2 cellular contexts compared by ENCODE assay signal in genomic region chr2:46031124-46031523, GRCh38.
A peak's percentile ranks its signal among the peaks of the same experiment; 100 is the strongest.
TF ChIP-seq lines count a peak whose summit lies in the region.

No MANE protein-coding gene starts in this region.

TF ChIP-seq in liver, 16 proteins besides CTCF, POLR2A, EP300 and RAD21 (continued from another document):
- TF ChIP-seq ZBTB33 (IDR thresholded peaks at IDR 0.05) (no peak), ATF3 (IDR thresholded peaks at IDR 0.05) (no peak), REST (IDR thresholded peaks at IDR 0.05) (no peak), NR2F2 (IDR thresholded peaks at IDR 0.05) (peak; percentile 33), HNF4A (conservative IDR thresholded peaks at IDR 0.05) (peak in 1 of 2 donors; percentile 43), YY1 (IDR thresholded peaks at IDR 0.05) (no peak)

TF ChIP-seq in HepG2, 621 proteins besides CTCF, POLR2A, EP300 and RAD21 (continued from another document):
- TF ChIP-seq ZNF646 (CRISPR knock-in tag; IDR thresholded peaks at IDR 0.05) (no peak), PRMT3 (CRISPR knock-in tag; IDR thresholded peaks at IDR 0.05; ENCODE audit: borderline replicate concordance, low read depth) (no peak), ZNF615 (CRISPR knock-in tag; IDR thresholded peaks at IDR 0.05; ENCODE audit: borderline replicate concordance) (no peak), CREBL2 (CRISPR knock-in tag; IDR thresholded peaks at IDR 0.05; ENCODE audit: borderline replicate concordance) (no peak), ZNF782 (CRISPR knock-in tag; IDR thresholded peaks at IDR 0.05; ENCODE audit: borderline replicate concordance) (no peak), TBP (CRISPR knock-in tag; IDR thresholded peaks at IDR 0.05) (no peak), JARID2 (CRISPR knock-in tag; IDR thresholded peaks at IDR 0.05; ENCODE audit: insufficient replicate concordance) (no peak), AHR (CRISPR knock-in tag; IDR thresholded peaks at IDR 0.05) (no peak), GLMP (CRISPR knock-in tag; IDR thresholded peaks at IDR 0.05; ENCODE audit: borderline replicate concordance) (no peak), MATR3 (CRISPR knock-in tag; IDR thresholded peaks at IDR 0.05) (no peak), FOXK1 (CRISPR knock-in tag; IDR thresholded peaks at IDR 0.05; ENCODE audit: borderline replicate concordance, low read depth) (no peak), RFX5 (IDR thresholded peaks at IDR 0.05; ENCODE audit: low read depth, low read length) (no peak), NCOR1 (IDR thresholded peaks at IDR 0.05; ENCODE audit: borderline replicate concordance, low read length) (no peak)
